Comparison of ENCODE assay signal across 8 cellular contexts in genomic region chr22:46563381-46564083, GRCh38. TPM values are rescaled to one million over a fixed set of nuclear protein-coding genes. Genes with fewer than 3 reads are reported as not detected.
DNase-seq lines count a peak whose midpoint lies in the region; ATAC-seq, FAIRE-seq and TF ChIP-seq lines count a peak whose summit lies in the region.
"Had no signal": no experiment of that assay in that cellular context is flagged by ENCODE, and none has a peak within 500 bp of the region (broad histone marks: within the 10 kb centered on the region; RNA-seq: fewer than 3 reads in every experiment).

No MANE protein-coding gene starts in this region.

- FAIRE-seq in GM12891 (lab: Jason Lieb, UNC), result peak; percentile 92
- FAIRE-seq in astrocyte (lab: Jason Lieb, UNC), result no peak
- FAIRE-seq: islet of Langerhans had no signal

- H3K4me1 Mint-ChIP-seq in astrocyte (ENCODE audit: low read depth, unreplicated experiment), result no peaks in the 10 kb centered on the region

- ATAC-seq in HG03280 (IDR thresholded peaks at IDR 0.05; ENCODE audit: unreplicated experiment), result no peak

- peak overlapping the region; percentile 31 for H2AFZ ChIP-seq in astrocyte (ENCODE audit: low read depth, low read length)

- no peak overlapping the region for H3K4me2 ChIP-seq in astrocyte (ENCODE audit: low read length)

- H3K4me3 ChIP-seq in astrocyte (ENCODE audit: insufficient read depth, low read depth, low read length), result no peak overlapping the region

- TF ChIP-seq CTCF in astrocyte (IDR thresholded peaks at IDR 0.05; ENCODE audit: insufficient read depth, low read depth, low read length), result peak; percentile 60

- H4K20me1 ChIP-seq in astrocyte (ENCODE audit: insufficient read depth, low read length), result no peaks in the 10 kb centered on the region

- no peaks in the 10 kb centered on the region for H3K27me3 ChIP-seq in astrocyte (ENCODE audit: insufficient read depth, low read length)

- H3K9ac ChIP-seq in astrocyte (ENCODE audit: low read length), result no peak overlapping the region

- no peaks in the 10 kb centered on the region for H3K36me3 Mint-ChIP-seq in astrocyte (ENCODE audit: low read depth, unreplicated experiment)

- H3K9me3 Mint-ChIP-seq in astrocyte (ENCODE audit: unreplicated experiment), result peaks cover under 1% of the 10 kb centered on the region

- no peaks in the 10 kb centered on the region for H3K79me2 ChIP-seq in astrocyte (ENCODE audit: insufficient read depth, low read length)

- no peak for TF ChIP-seq POLR2A in GM12891 (IDR thresholded peaks at IDR 0.05; ENCODE audit: low read depth, low read length)

- peaks cover 16% of the 10 kb centered on the region for H3K27me3 Mint-ChIP-seq in astrocyte (ENCODE audit: low read depth, unreplicated experiment)

- H3K27ac ChIP-seq in astrocyte (ENCODE audit: low read depth, low read length), result no peak overlapping the region

- no peaks in the 10 kb centered on the region for H3K9me3 ChIP-seq in astrocyte (ENCODE audit: insufficient read depth, low read depth, low read length)

- H3K36me3 ChIP-seq in astrocyte (ENCODE audit: insufficient read depth, low read length), result no peaks in the 10 kb centered on the region

- no peak overlapping the region for H3K27ac Mint-ChIP-seq in astrocyte (ENCODE audit: unreplicated experiment)

- peak; percentile 90 for DNase-seq in GM12891 (ENCODE audit: insufficient read length, low spot score)
- DNase-seq in NCI-H1105 (lab: John Stamatoyannopoulos, UW), result peak; percentile 15
- DNase-seq in T-helper 9 cell, result peak; percentile 75
- DNase-seq in astrocyte (ENCODE audit: low read depth), result no peak
- peak; percentile 88 for DNase-seq in iPS-NIHi7 (ENCODE audit: extremely low spot score)
- peak; percentile 56 to 73 for DNase-seq in stimulated activated CD4-positive, alpha-beta T cell treated with anti-CD3 and anti-CD28 coated beads, Interleukin-15, amount 100 ng/mL, for 48 hours (ENCODE audit: low read depth in 2 of 2)

- no peaks in the 10 kb centered on the region for H3K4me1 ChIP-seq in astrocyte (ENCODE audit: insufficient read depth, low read length)

- no peak overlapping the region for H3K4me3 Mint-ChIP-seq in astrocyte (ENCODE audit: unreplicated experiment)

TF ChIP-seq in GM12891, 5 proteins besides CTCF, POLR2A, EP300 and RAD21:
- TF ChIP-seq POLR2AphosphoS5 (IDR thresholded peaks at IDR 0.05; ENCODE audit: low read depth, low read length), result no peak
- no peak for TF ChIP-seq TAF1 (IDR thresholded peaks at IDR 0.05; ENCODE audit: low read depth, low read length)
- TF ChIP-seq PAX5 (IDR thresholded peaks at IDR 0.05; ENCODE audit: insufficient read depth, low read length, severe bottlenecking), result no peak
- TF ChIP-seq SPI1 (IDR thresholded peaks at IDR 0.05; ENCODE audit: low read depth, low read length), result no peak
- no peak for TF ChIP-seq POU2F2 (IDR thresholded peaks at IDR 0.05; ENCODE audit: low read depth, low read length)

RNA-seq across cellular contexts. Expression of gene CELSR1, which starts 26.1 kb away (rescaled TPM):
- 0.90 TPM for polyA plus RNA-seq in GM12891 (2012; ENCODE audit: low read depth, missing spikeins)
- 27.6 and 38.5 TPM in 2 replicates for total RNA-seq in astrocyte

RNA-seq across cellular contexts. Expression of gene GRAMD4, which starts 56.7 kb away (rescaled TPM):
- 8.7 TPM for polyA plus RNA-seq in GM12891 (2012; ENCODE audit: low read depth, missing spikeins)
- total RNA-seq in astrocyte, result 14.3 and 17.8 TPM in 2 replicates
